Comparison of ENCODE assay signal across 1 cellular context in the genomic region with DNA sequence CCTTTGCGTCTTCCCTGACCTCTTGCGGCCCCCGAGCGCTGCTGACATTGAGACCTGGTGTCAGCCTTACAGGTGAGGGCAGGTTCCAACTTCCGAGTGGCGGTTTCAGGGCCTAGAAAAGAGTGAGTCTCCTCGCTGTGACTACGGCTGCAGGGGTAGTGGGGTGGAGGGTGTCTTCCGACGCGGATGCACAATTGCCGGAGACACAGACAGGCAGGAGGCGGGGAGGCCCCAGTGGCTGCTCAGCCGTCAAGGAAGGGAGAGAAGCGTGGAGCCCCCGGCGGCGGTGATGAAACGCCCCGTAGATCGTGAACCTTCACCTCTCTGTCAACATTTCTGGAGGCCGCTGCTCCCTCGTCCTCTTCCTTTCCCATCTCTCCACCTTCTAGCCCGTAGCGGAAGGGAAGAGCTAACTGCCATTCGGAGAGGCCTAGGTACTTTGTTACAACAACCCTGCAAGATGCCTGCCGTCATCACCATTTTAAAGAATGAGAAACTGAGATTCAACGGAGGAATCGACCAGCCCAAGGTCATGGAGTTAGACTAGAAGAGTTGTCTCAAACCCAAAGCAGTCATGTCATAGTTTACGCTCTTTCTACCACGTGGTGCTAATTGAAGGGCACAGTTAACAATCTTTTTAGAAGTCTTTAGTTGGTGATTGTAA.
TF ChIP-seq lines count a peak whose summit lies in the region.

No MANE protein-coding gene starts in this region.

TF ChIP-seq in WTC11, 78 proteins besides CTCF, POLR2A, EP300 and RAD21 (continued from another document and continues in another):
- TF ChIP-seq, protein P1, sequence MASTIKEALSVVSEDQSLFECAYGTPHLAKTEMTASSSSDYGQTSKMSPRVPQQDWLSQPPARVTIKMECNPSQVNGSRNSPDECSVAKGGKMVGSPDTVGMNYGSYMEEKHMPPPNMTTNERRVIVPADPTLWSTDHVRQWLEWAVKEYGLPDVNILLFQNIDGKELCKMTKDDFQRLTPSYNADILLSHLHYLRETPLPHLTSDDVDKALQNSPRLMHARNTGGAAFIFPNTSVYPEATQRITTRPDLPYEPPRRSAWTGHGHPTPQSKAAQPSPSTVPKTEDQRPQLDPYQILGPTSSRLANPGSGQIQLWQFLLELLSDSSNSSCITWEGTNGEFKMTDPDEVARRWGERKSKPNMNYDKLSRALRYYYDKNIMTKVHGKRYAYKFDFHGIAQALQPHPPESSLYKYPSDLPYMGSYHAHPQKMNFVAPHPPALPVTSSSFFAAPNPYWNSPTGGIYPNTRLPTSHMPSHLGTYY (CRISPR knock-in tag; IDR thresholded peaks at IDR 0.05) = no peak
- TF ChIP-seq RORB (CRISPR knock-in tag; IDR thresholded peaks at IDR 0.05) (no peak), JUN (CRISPR knock-in tag; IDR thresholded peaks at IDR 0.05) (no peak), EMX1 (CRISPR knock-in tag; IDR thresholded peaks at IDR 0.05) (no peak), SMAD3 (CRISPR knock-in tag; IDR thresholded peaks at IDR 0.05; ENCODE audit: borderline replicate concordance) (0 out of 2 replicates have a peak, but pooled peaks have one; percentile 12), IRF2 (CRISPR knock-in tag; IDR thresholded peaks at IDR 0.05; ENCODE audit: borderline replicate concordance, low read depth) (no peak), NR1H2 (CRISPR knock-in tag; IDR thresholded peaks at IDR 0.05) (no peak), NR3C1 (CRISPR knock-in tag; conservative IDR thresholded peaks at IDR 0.05; ENCODE audit: low read depth) (no peak), ZSCAN18 (CRISPR knock-in tag; IDR thresholded peaks at IDR 0.05) (no peak), ATF1 (CRISPR knock-in tag; IDR thresholded peaks at IDR 0.05) (no peak), SMAD4 (CRISPR knock-in tag; IDR thresholded peaks at IDR 0.05) (no peak), SOX15 (CRISPR knock-in tag; IDR thresholded peaks at IDR 0.05) (no peak), ZNF532 (CRISPR knock-in tag; IDR thresholded peaks at IDR 0.05; ENCODE audit: borderline replicate concordance) (no peak), ZNF671 (CRISPR knock-in tag; IDR thresholded peaks at IDR 0.05) (no peak), IRF1 (CRISPR knock-in tag; IDR thresholded peaks at IDR 0.05) (no peak), ZNF425 (CRISPR knock-in tag; conservative IDR thresholded peaks at IDR 0.05) (no peak), ZNF263 (CRISPR knock-in tag; IDR thresholded peaks at IDR 0.05; ENCODE audit: low read depth) (no peak), MXD4 (CRISPR knock-in tag; IDR thresholded peaks at IDR 0.05; ENCODE audit: borderline replicate concordance) (no peak), E2F1 (CRISPR knock-in tag; IDR thresholded peaks at IDR 0.05) (0 out of 2 replicates have a peak, but pooled peaks have one; percentile 11), ZNF423 (CRISPR knock-in tag; IDR thresholded peaks at IDR 0.05) (no peak), ATF2 (CRISPR knock-in tag; IDR thresholded peaks at IDR 0.05; ENCODE audit: borderline replicate concordance, low read depth) (no peak), PREB (CRISPR knock-in tag; IDR thresholded peaks at IDR 0.05; ENCODE audit: borderline replicate concordance) (no peak)
- TF ChIP-seq, protein P2, sequence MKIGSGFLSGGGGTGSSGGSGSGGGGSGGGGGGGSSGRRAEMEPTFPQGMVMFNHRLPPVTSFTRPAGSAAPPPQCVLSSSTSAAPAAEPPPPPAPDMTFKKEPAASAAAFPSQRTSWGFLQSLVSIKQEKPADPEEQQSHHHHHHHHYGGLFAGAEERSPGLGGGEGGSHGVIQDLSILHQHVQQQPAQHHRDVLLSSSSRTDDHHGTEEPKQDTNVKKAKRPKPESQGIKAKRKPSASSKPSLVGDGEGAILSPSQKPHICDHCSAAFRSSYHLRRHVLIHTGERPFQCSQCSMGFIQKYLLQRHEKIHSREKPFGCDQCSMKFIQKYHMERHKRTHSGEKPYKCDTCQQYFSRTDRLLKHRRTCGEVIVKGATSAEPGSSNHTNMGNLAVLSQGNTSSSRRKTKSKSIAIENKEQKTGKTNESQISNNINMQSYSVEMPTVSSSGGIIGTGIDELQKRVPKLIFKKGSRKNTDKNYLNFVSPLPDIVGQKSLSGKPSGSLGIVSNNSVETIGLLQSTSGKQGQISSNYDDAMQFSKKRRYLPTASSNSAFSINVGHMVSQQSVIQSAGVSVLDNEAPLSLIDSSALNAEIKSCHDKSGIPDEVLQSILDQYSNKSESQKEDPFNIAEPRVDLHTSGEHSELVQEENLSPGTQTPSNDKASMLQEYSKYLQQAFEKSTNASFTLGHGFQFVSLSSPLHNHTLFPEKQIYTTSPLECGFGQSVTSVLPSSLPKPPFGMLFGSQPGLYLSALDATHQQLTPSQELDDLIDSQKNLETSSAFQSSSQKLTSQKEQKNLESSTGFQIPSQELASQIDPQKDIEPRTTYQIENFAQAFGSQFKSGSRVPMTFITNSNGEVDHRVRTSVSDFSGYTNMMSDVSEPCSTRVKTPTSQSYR (CRISPR knock-in tag; IDR thresholded peaks at IDR 0.05) = no peak
- TF ChIP-seq, protein P3, sequence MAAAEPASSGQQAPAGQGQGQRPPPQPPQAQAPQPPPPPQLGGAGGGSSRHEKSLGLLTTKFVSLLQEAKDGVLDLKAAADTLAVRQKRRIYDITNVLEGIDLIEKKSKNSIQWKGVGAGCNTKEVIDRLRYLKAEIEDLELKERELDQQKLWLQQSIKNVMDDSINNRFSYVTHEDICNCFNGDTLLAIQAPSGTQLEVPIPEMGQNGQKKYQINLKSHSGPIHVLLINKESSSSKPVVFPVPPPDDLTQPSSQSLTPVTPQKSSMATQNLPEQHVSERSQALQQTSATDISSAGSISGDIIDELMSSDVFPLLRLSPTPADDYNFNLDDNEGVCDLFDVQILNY (CRISPR knock-in tag; IDR thresholded peaks at IDR 0.05) = no peak
- TF ChIP-seq, protein P4, sequence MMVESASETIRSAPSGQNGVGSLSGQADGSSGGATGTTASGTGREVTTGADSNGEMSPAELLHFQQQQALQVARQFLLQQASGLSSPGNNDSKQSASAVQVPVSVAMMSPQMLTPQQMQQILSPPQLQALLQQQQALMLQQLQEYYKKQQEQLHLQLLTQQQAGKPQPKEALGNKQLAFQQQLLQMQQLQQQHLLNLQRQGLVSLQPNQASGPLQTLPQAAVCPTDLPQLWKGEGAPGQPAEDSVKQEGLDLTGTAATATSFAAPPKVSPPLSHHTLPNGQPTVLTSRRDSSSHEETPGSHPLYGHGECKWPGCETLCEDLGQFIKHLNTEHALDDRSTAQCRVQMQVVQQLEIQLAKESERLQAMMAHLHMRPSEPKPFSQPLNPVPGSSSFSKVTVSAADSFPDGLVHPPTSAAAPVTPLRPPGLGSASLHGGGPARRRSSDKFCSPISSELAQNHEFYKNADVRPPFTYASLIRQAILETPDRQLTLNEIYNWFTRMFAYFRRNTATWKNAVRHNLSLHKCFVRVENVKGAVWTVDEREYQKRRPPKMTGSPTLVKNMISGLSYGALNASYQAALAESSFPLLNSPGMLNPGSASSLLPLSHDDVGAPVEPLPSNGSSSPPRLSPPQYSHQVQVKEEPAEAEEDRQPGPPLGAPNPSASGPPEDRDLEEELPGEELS (CRISPR knock-in tag; IDR thresholded peaks at IDR 0.05) = no peak
